In the genomic region with DNA sequence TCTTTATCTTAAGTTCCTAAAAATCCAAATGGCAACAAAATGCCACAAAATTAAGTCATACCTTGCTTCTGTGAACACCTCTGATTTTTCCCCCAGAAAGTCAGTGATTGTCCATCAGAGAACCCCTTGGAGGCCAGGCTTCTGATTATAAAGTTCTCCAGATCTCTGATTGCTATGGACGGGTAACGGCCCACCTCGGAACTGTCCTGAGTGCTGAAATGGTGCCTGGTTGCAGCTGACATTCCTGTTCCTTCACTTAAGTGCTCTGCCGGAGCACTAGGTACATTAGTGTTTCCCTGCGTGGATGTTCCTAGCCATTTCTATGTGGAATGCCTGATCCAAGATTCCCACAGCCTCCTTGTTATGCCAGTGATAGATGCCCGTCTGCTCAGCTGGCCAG, we compare ENCODE assay signal across 13 cellular contexts.
A peak's percentile ranks its signal among the peaks of the same experiment; 100 is the strongest.
DNase-seq lines count a peak whose midpoint lies in the region; ATAC-seq and TF ChIP-seq lines count a peak whose summit lies in the region.
"Had no signal": no experiment of that assay in that cellular context is flagged by ENCODE, and none has a peak within 500 bp of the region (broad histone marks: within the 10 kb centered on the region; RNA-seq: fewer than 3 reads in every experiment).

No MANE protein-coding gene starts in this region.

- no peaks in the 10 kb centered on the region for H3K4me1 Mint-ChIP-seq in natural killer cell treated with Interleukin-12 subunit alpha and Interleukin-12 subunit beta and Interleukin-15 and Interleukin-18, amount 100 ng/mL, for 72 hours (ENCODE audit: low read depth in 2 of 2)

- H3K27ac ChIP-seq in RWPE2 (ENCODE audit: poor library complexity, severe bottlenecking): no peak overlapping the region
- H3K27ac ChIP-seq: HL-60 had no signal

- peaks cover 15 to 28% of the 10 kb centered on the region in 2 donors for H3K27me3 Mint-ChIP-seq in natural killer cell treated with Interleukin-12 subunit alpha and Interleukin-12 subunit beta and Interleukin-15 and Interleukin-18, amount 100 ng/mL, for 72 hours

- H3K4me1 ChIP-seq in RWPE2 (ENCODE audit: insufficient read depth, poor library complexity, severe bottlenecking): no peaks in the 10 kb centered on the region

- no peaks in the 10 kb centered on the region for H3K36me3 ChIP-seq in RWPE2 (ENCODE audit: low read depth)

- no peak overlapping the region for H3K4me3 Mint-ChIP-seq in natural killer cell treated with Interleukin-12 subunit alpha and Interleukin-12 subunit beta and Interleukin-15 and Interleukin-18, amount 100 ng/mL, for 72 hours

- DNase-seq in activated CD4-positive, alpha-beta T cell treated with anti-CD3 and anti-CD28 coated beads for 48 hours: peak; percentile 7
- DNase-seq in activated CD4-positive, alpha-beta T cell treated with anti-CD3 and anti-CD28 coated beads for 4 hours: no peak
- no peak for DNase-seq in RWPE2 (ENCODE audit: low spot score)
- peak; percentile 12 for DNase-seq in fibroblast of peridontal ligament (ENCODE audit: extremely low read depth)
- DNase-seq in skeletal muscle cell (ENCODE audit: low read depth): peak; percentile 3
- DNase-seq in inferior parietal cortex (ENCODE audit: extremely low spot score): no peak
- DNase-seq in natural killer cell treated with Interleukin-12 subunit alpha and Interleukin-12 subunit beta and Interleukin-15 and Interleukin-18, amount 100 ng/mL, for 72 hours (ENCODE audit: low spot score): no peak
- no peak for DNase-seq in pons (ENCODE audit: low spot score)
- DNase-seq: activated CD4-positive, CD25-positive, alpha-beta regulatory T cell; amygdala; hippocampal formation; NCI-H526 had no signal

- H3K27me3 ChIP-seq in RWPE2 (ENCODE audit: insufficient read depth, poor library complexity, severe bottlenecking): no peaks in the 10 kb centered on the region

- TF ChIP-seq CTCF in RWPE2 (IDR thresholded peaks at IDR 0.05; ENCODE audit: poor library complexity, severe bottlenecking): no peak

- H3K4me3 ChIP-seq in RWPE2 (ENCODE audit: severe bottlenecking): no peak overlapping the region
- no peak overlapping the region for H3K4me3 ChIP-seq in skeletal muscle cell (ENCODE audit: low read depth, low read length)

- 0 out of 3 replicates have a peak, but pooled peaks have one; percentile 45 for ATAC-seq in RWPE2 (ENCODE audit: low read depth)
- no peak for ATAC-seq in natural killer cell treated with Interleukin-12 subunit alpha and Interleukin-12 subunit beta and Interleukin-15 and Interleukin-18, amount 100 ng/mL, for 72 hours

- H3K27ac Mint-ChIP-seq in natural killer cell treated with Interleukin-12 subunit alpha and Interleukin-12 subunit beta and Interleukin-15 and Interleukin-18, amount 100 ng/mL, for 72 hours: no peak overlapping the region

- no peaks in the 10 kb centered on the region for H3K36me3 Mint-ChIP-seq in natural killer cell treated with Interleukin-12 subunit alpha and Interleukin-12 subunit beta and Interleukin-15 and Interleukin-18, amount 100 ng/mL, for 72 hours

- H3K9me3 ChIP-seq in RWPE2 (ENCODE audit: severe bottlenecking): no peaks in the 10 kb centered on the region

- no peaks in the 10 kb centered on the region for H3K9me3 Mint-ChIP-seq in natural killer cell treated with Interleukin-12 subunit alpha and Interleukin-12 subunit beta and Interleukin-15 and Interleukin-18, amount 100 ng/mL, for 72 hours

Comparison
In these comparisons a context has a peak if more than half of its experiments do, and no peak if none do; other contexts are left out.
1. DNase-seq: peak in activated CD4-positive, alpha-beta T cell treated with anti-CD3 and anti-CD28 coated beads for 48 hours (single experiment), fibroblast of peridontal ligament (single experiment) and skeletal muscle cell (single experiment); none in activated CD4-positive, alpha-beta T cell treated with anti-CD3 and anti-CD28 coated beads for 4 hours (0 of 2), RWPE2 (single experiment), inferior parietal cortex (single experiment), natural killer cell treated with Interleukin-12 subunit alpha and Interleukin-12 subunit beta and Interleukin-15 and Interleukin-18, amount 100 ng/mL, for 72 hours (single experiment) and pons (single experiment).